In genomic region chr2:201984800-201985525, GRCh38 we compare ENCODE assay signal across 11 cellular contexts. TPM values are rescaled to one million over a fixed set of nuclear protein-coding genes. Genes with fewer than 3 reads are reported as not detected.
DNase-seq lines count a peak whose midpoint lies in the region; ATAC-seq and TF ChIP-seq lines count a peak whose summit lies in the region.
"Had no signal": no experiment of that assay in that cellular context is flagged by ENCODE, and none has a peak within 500 bp of the region (broad histone marks: within the 10 kb centered on the region; RNA-seq: fewer than 3 reads in every experiment).

No MANE protein-coding gene starts in this region.

- DNase-seq in DND-41, result peak; percentile 11
- peak; percentile 13 for DNase-seq in NCI-H2107 (lab: John Stamatoyannopoulos, UW)
- DNase-seq in cerebellar cortex (ENCODE audit: low spot score), result peak; percentile 96
- DNase-seq in ovary, result peak in 3 of 5 donors; percentile 12 to 50 (median 31)
- DNase-seq in omental fat pad (ENCODE audit: low spot score), result no peak
- DNase-seq in central memory CD4-positive, alpha-beta T cell, result no peak
- DNase-seq in iPS-NIHi11 (ENCODE audit: low spot score), result no peak
- no peak for DNase-seq in NCI-H1436 (lab: John Stamatoyannopoulos, UW)
- DNase-seq: EL; NCI-H748 treated with DMSO at 0.1 percent for 48 hours; stimulated activated CD4-positive, alpha-beta T cell treated with anti-CD3 and anti-CD28 coated beads, Interleukin-2, amount 100 ng/mL, for 48 hours had no signal

- WGBS in ovary, 3 donors, result 47 to 52% (median 50%) methylated on average over 12 of the region's 12 CpGs

- TF ChIP-seq CTCF in DND-41 (IDR thresholded peaks at IDR 0.05; ENCODE audit: borderline replicate concordance, extremely low read depth, low read length, poor library complexity, severe bottlenecking) (no peak), ovary (IDR thresholded peaks at IDR 0.05) (no peak), omental fat pad (IDR thresholded peaks at IDR 0.05) (no peak)

- no peak overlapping the region for H2AFZ ChIP-seq in DND-41 (ENCODE audit: low read depth, low read length)

- H3K4me3 ChIP-seq in DND-41 (ENCODE audit: low read depth in 1 of 2, low read length in 2 of 2), result no peak overlapping the region
- no peak overlapping the region for H3K4me3 ChIP-seq in ovary

- no peaks in the 10 kb centered on the region for H3K4me1 ChIP-seq in DND-41 (ENCODE audit: insufficient read depth, low read length)
- H3K4me1 ChIP-seq in ovary (ENCODE audit: insufficient read depth), result peaks cover 7% of the 10 kb centered on the region

- intact Hi-C loops in ovary (cut with DNase I), result no loop called here

- no peaks in the 10 kb centered on the region for H3K79me2 ChIP-seq in DND-41 (ENCODE audit: insufficient read depth, low read length)

- H3K4me2 ChIP-seq in DND-41 (ENCODE audit: insufficient read depth, low read length), result no peak overlapping the region

- no peak for TF ChIP-seq POLR2A in ovary (IDR thresholded peaks at IDR 0.05)

- ATAC-seq in DND-41 (ENCODE audit: insufficient read depth, low read depth) (no peak), omental fat pad (ENCODE audit: low FRiP score) (no peak)

- H3K27ac ChIP-seq in DND-41 (ENCODE audit: low read length), result no peak overlapping the region
- no peak overlapping the region for H3K27ac ChIP-seq in ovary

- H4K20me1 ChIP-seq in DND-41 (ENCODE audit: insufficient read depth, low read length), result no peaks in the 10 kb centered on the region

- H3K9ac ChIP-seq in DND-41 (ENCODE audit: low read depth, low read length), result no peak overlapping the region

- no peak for TF ChIP-seq EP300 in ovary (IDR thresholded peaks at IDR 0.05)

- peaks cover 5% of the 10 kb centered on the region for H3K27me3 ChIP-seq in DND-41 (ENCODE audit: insufficient read depth, low read length, poor library complexity)
- no peaks in the 10 kb centered on the region for H3K27me3 ChIP-seq in ovary

- H3K36me3 ChIP-seq in DND-41 (ENCODE audit: insufficient read depth, low read length) (no peaks in the 10 kb centered on the region), ovary (no peaks in the 10 kb centered on the region)

- H3K9me3 ChIP-seq in DND-41 (ENCODE audit: insufficient read depth, low read length, severe bottlenecking), result no peaks in the 10 kb centered on the region
- no peaks in the 10 kb centered on the region for H3K9me3 ChIP-seq in ovary

RNA-seq across cellular contexts. Expression of gene FZD7, which starts 48.7 kb away (rescaled TPM):
- total RNA-seq in ovary (10 to 100 TPM; 18.4 to 56.3 (median 35.9) TPM), omental fat pad (10 to 100 TPM in 2 of 4 donors, 1 to 10 TPM in 2; 3.8 to 24.7 (median 10.1) TPM)
- 10 to 100 TPM; 26.8 to 34.8 TPM for polyA plus RNA-seq in ovary

Comparison
In these comparisons a context has a peak if more than half of its experiments do, and no peak if none do; other contexts are left out.
1. DNase-seq: peak in DND-41 (single experiment), NCI-H2107 (single experiment), cerebellar cortex (single experiment) and ovary (3 of 5); none in omental fat pad (single experiment), central memory CD4-positive, alpha-beta T cell (single experiment), iPS-NIHi11 (single experiment) and NCI-H1436 (single experiment).